In the genomic region with DNA sequence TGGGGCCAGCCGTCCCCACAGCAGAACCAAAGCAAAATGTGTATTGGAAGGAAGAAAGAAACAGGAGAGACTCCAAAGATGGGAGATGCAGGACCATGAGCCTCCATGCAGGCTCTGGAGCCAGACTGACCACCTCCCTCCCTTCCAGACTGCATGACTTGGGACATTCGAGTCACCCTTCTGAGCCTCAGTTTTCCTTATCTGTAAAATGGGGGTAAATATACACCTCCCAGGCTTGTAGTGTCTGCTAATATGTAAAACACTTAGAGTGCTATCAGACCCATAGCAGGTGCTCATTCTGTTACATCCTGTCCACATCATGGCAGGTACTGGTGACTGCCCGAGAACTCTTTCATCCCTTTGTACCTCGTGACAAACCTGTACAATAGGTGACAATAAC, we compare ENCODE assay signal across 22 cellular contexts.
"Had no signal": no experiment of that assay in that cellular context is flagged by ENCODE, and none has a peak within 500 bp of the region (broad histone marks: within the 10 kb centered on the region; RNA-seq: fewer than 3 reads in every experiment).

No MANE protein-coding gene starts in this region.

- H3K4me1 ChIP-seq: neural progenitor cell, parathyroid adenoma had no signal

- H3K27ac ChIP-seq: dorsolateral prefrontal cortex, lower lobe of right lung, neural progenitor cell, parathyroid adenoma, thoracic aorta, tibial nerve, upper lobe of left lung had no signal

- H3K27me3 Mint-ChIP-seq: naive B cell, progenitor cell of endocrine pancreas had no signal

- H3K36me3 Mint-ChIP-seq: mesothelial cell of epicardium; neural progenitor cell; stimulated activated effector memory CD8-positive, alpha-beta T cell treated with anti-CD3 and anti-CD28 coated beads, Interleukin-12 subunit alpha, Interleukin-12 subunit beta, amount 100 ng/mL, for 72 hours had no signal

- H3K9ac ChIP-seq: neural progenitor cell, parathyroid adenoma had no signal

- H3K4me3 Mint-ChIP-seq: mesothelial cell of epicardium; nephron; neural progenitor cell; stimulated activated effector memory CD8-positive, alpha-beta T cell treated with anti-CD3 and anti-CD28 coated beads, Interleukin-12 subunit alpha, Interleukin-12 subunit beta, amount 100 ng/mL, for 72 hours had no signal

- H3K4me2 ChIP-seq: neural progenitor cell, smooth muscle cell had no signal

- H3K9me3 Mint-ChIP-seq: nephron; neural progenitor cell; stimulated activated effector memory CD8-positive, alpha-beta T cell treated with anti-CD3 and anti-CD28 coated beads, Interleukin-12 subunit alpha, Interleukin-12 subunit beta, amount 100 ng/mL, for 72 hours had no signal

- H3K27ac Mint-ChIP-seq: mesothelial cell of epicardium; nephron; progenitor cell of endocrine pancreas; stimulated activated effector memory CD8-positive, alpha-beta T cell treated with anti-CD3 and anti-CD28 coated beads, Interleukin-12 subunit alpha, Interleukin-12 subunit beta, amount 100 ng/mL, for 72 hours had no signal

- H3K36me3 ChIP-seq: lower lobe of right lung, neural progenitor cell, thoracic aorta, tibial nerve, upper lobe of left lung had no signal

- ATAC-seq: left ventricle myocardium superior; lower lobe of right lung; mucosa of descending colon; sciatic nerve; stimulated activated effector memory CD8-positive, alpha-beta T cell treated with anti-CD3 and anti-CD28 coated beads, Interleukin-12 subunit alpha, Interleukin-12 subunit beta, amount 100 ng/mL, for 72 hours had no signal

- H3K9me3 ChIP-seq: lower lobe of right lung, mucosa of descending colon, thoracic aorta, tibial nerve, upper lobe of left lung had no signal

- H3K27me3 ChIP-seq: dorsolateral prefrontal cortex, neural progenitor cell, tibial nerve, upper lobe of left lung had no signal

- H3K4me3 ChIP-seq: dorsolateral prefrontal cortex, lower lobe of right lung, mucosa of descending colon, neural progenitor cell, smooth muscle cell, thoracic aorta, tibial nerve, upper lobe of left lung had no signal

- DNase-seq: dorsolateral prefrontal cortex; effector CD4-positive, alpha-beta T cell; hypothalamus; left ventricle myocardium superior; lower lobe of right lung; mucosa of descending colon; naive B cell; stimulated activated CD4-positive, alpha-beta T cell treated with anti-CD3 and anti-CD28 coated beads, Interleukin-12 subunit alpha, Interleukin-12 subunit beta, amount 100 ng/mL, for 4 hours; stimulated activated CD4-positive, alpha-beta T cell treated with anti-CD3 and anti-CD28 coated beads, Interleukin-1b, Interleukin-23, amount 100 ng/mL, for 48 hours; stimulated activated CD4-positive, alpha-beta T cell treated with anti-CD3 and anti-CD28 coated beads, Interleukin-4, amount 100 ng/mL, for 24 hours; stimulated activated naive CD4-positive, alpha-beta T cell treated with Interleukin-2 at 50 U/mL for 16 hours; upper lobe of left lung had no signal

- H2AFZ ChIP-seq: neural progenitor cell, parathyroid adenoma had no signal

- H3K4me1 Mint-ChIP-seq: mesothelial cell of epicardium; stimulated activated effector memory CD8-positive, alpha-beta T cell treated with anti-CD3 and anti-CD28 coated beads, Interleukin-12 subunit alpha, Interleukin-12 subunit beta, amount 100 ng/mL, for 72 hours had no signal
